33 cellular contexts compared by ENCODE assay signal in the genomic region with DNA sequence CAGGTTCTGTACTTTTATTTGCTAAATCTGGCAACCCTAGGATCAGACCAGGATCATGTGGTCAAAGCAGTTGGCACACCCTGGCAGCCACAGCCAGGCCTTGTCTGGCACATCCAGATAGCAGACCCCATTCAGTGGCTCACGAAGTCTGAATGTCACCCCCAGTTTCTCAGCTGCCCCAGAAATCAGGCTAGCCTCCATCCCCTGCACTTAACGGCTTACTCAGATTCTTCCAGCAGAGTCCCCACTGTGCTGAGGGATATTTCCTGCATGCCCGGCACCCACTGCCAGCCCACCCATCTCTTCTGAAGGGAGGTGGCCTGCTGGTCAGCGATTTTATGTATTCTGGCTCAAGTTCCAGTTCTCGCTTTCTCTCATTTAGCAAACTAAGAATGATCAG. TPM values are rescaled to one million over a fixed set of nuclear protein-coding genes. Genes with fewer than 3 reads are reported as not detected.
"Had no signal": no experiment of that assay in that cellular context is flagged by ENCODE, and none has a peak within 500 bp of the region (broad histone marks: within the 10 kb centered on the region; RNA-seq: fewer than 3 reads in every experiment).

No MANE protein-coding gene starts in this region.

- H3K27ac ChIP-seq: colonic mucosa, epithelial cell of prostate, esophagus squamous epithelium, gastrocnemius medialis, heart right ventricle, left lung, lower lobe of right lung had no signal

- H3K9me3 ChIP-seq: colonic mucosa, esophagus squamous epithelium, gastrocnemius medialis, heart right ventricle, left lung, lower lobe of right lung had no signal

- ATAC-seq: effector memory CD8-positive, alpha-beta T cell; esophagus mucosa; gastrocnemius medialis; heart right ventricle; left cardiac atrium; left lung; left ventricle myocardium superior; lower lobe of right lung had no signal

- H3K27me3 ChIP-seq: colonic mucosa, esophagus squamous epithelium, left lung had no signal

- H3K27me3 Mint-ChIP-seq: dendritic cell treated with granulocyte-macrophage colony-stimulating factor and Interleukin-4, amounts not matched to agents 40 ng/mL and 50 ng/mL, for 4 days had no signal

- H3K4me1 Mint-ChIP-seq: endodermal cell had no signal

- H3K4me3 ChIP-seq: colonic mucosa, esophagus squamous epithelium, gastrocnemius medialis, heart right ventricle, left lung, lower lobe of right lung had no signal

- DNase-seq: colonic mucosa; cortex of kidney; effector CD8-positive, alpha-beta T cell; effector memory CD8-positive, alpha-beta T cell; endodermal cell; erythroblast; esophagus squamous epithelium; foreskin fibroblast; foreskin melanocyte; gastrocnemius medialis; glutamatergic neuron; head of caudate nucleus; heart right ventricle; hippocampal formation; left cardiac atrium; left lung; left ventricle myocardium superior; lower lobe of right lung; mesenchymal stem cell; midbrain had no signal

- FAIRE-seq: endometrium, keratinocyte had no signal

- H3K27ac Mint-ChIP-seq: dendritic cell treated with granulocyte-macrophage colony-stimulating factor and Interleukin-4, amounts not matched to agents 40 ng/mL and 50 ng/mL, for 4 days; effector memory CD8-positive, alpha-beta T cell; endodermal cell had no signal

- H3K4me3 Mint-ChIP-seq: dendritic cell treated with granulocyte-macrophage colony-stimulating factor and Interleukin-4, amounts not matched to agents 40 ng/mL and 50 ng/mL, for 4 days; effector memory CD8-positive, alpha-beta T cell; endodermal cell had no signal

- H3K9me3 Mint-ChIP-seq: dendritic cell treated with granulocyte-macrophage colony-stimulating factor and Interleukin-4, amounts not matched to agents 40 ng/mL and 50 ng/mL, for 4 days; effector memory CD8-positive, alpha-beta T cell had no signal

- H3K4me1 ChIP-seq: colonic mucosa, esophagus squamous epithelium, gastrocnemius medialis, heart right ventricle, left lung, lower lobe of right lung had no signal

- H3K36me3 ChIP-seq: colonic mucosa, esophagus squamous epithelium, gastrocnemius medialis, heart right ventricle, left lung, lower lobe of right lung had no signal

RNA-seq across cellular contexts. Expression of a gene that starts 4.7 kb away (rescaled TPM):
- total RNA-seq: chondrocyte, colonic mucosa, endodermal cell, esophagus mucosa, esophagus squamous epithelium, gastrocnemius medialis, glomerular endothelial cell, heart right ventricle, kidney epithelial cell, left cardiac atrium, left lung, left ventricle myocardium superior, mononuclear cell, mucosa of gallbladder had no signal

RNA-seq across cellular contexts. Expression of a gene that starts 7.9 kb away (rescaled TPM):
- total RNA-seq: chondrocyte, colonic mucosa, dermis microvascular lymphatic vessel endothelial cell, esophagus mucosa, esophagus squamous epithelium, gastrocnemius medialis, glomerular endothelial cell, heart right ventricle, kidney epithelial cell, left cardiac atrium, left lung, left ventricle myocardium superior, lower leg skin, lower lobe of right lung, lung microvascular endothelial cell, mononuclear cell, mucosa of gallbladder had no signal
